Comparison of ENCODE assay signal across 9 cellular contexts in genomic region chr3:192408007-192408655, GRCh38.
DNase-seq lines count a peak whose midpoint lies in the region; ATAC-seq and TF ChIP-seq lines count a peak whose summit lies in the region.
"Had no signal": no experiment of that assay in that cellular context is flagged by ENCODE, and none has a peak within 500 bp of the region (broad histone marks: within the 10 kb centered on the region; RNA-seq: fewer than 3 reads in every experiment).

No MANE protein-coding gene starts in this region.

- H3K4me3 Mint-ChIP-seq in MCF 10A (ENCODE audit: unreplicated experiment) (peak overlapping the region; percentile 59), neural crest cell (peak overlapping the region; percentile 89)

- no peak overlapping the region for H3K9ac ChIP-seq in mammary epithelial cell (ENCODE audit: insufficient read depth, low read length)
- H3K9ac ChIP-seq: BLaER1 had no signal

- H3K79me2 ChIP-seq in mammary epithelial cell (ENCODE audit: insufficient read depth, low read length) = no peaks in the 10 kb centered on the region

- H3K27ac ChIP-seq in mammary epithelial cell (ENCODE audit: insufficient read depth, low read depth, low read length) (no peak overlapping the region), gastroesophageal sphincter (peak overlapping the region; percentile 44 to 90 (median 86))
- H3K27ac ChIP-seq: BLaER1 had no signal

- no TSS peak for BruUV-seq in MCF 10A (replicated peaks; lab: Mats Ljungman, UMichigan)
- no TSS peak for BruUV-seq in mammary epithelial cell (replicated peaks; lab: Mats Ljungman, UMichigan)

- ATAC-seq in gastroesophageal sphincter (peak; percentile 26), HG02973 (IDR thresholded peaks at IDR 0.05; ENCODE audit: unreplicated experiment) (no peak)

- H4K20me1 ChIP-seq in mammary epithelial cell (ENCODE audit: insufficient read depth, low read length) = no peaks in the 10 kb centered on the region
- H4K20me1 ChIP-seq: BLaER1 had no signal

- in situ Hi-C loops in mammary epithelial cell (cut with MboI; ENCODE audit: low sequenced_read_pairs in 2 of 2) = no loop called here

- no peak overlapping the region for H2AFZ ChIP-seq in mammary epithelial cell (ENCODE audit: low read depth, low read length)

- H3K27me3 Mint-ChIP-seq in MCF 10A (ENCODE audit: insufficient read depth, unreplicated experiment) (peaks cover 39% of the 10 kb centered on the region), neural crest cell (ENCODE audit: low read depth) (peaks cover 71% of the 10 kb centered on the region)

- H3K9me3 ChIP-seq in mammary epithelial cell (replicated peaks; ENCODE audit: insufficient read depth, low read length) (no peaks in the 10 kb centered on the region), gastroesophageal sphincter (no peaks in the 10 kb centered on the region)

- H3K36me3 Mint-ChIP-seq in MCF 10A (ENCODE audit: insufficient read depth, unreplicated experiment) (no peaks in the 10 kb centered on the region), neural crest cell (ENCODE audit: low read depth) (no peaks in the 10 kb centered on the region)

- CTCF ChIA-PET in MCF 10A (lab: Yijun Ruan, JAX) (no interaction called here), mammary epithelial cell (lab: Charles Lee; ENCODE audit: low non-redundant PET) (no interaction called here)

- dilution Hi-C loops in mammary epithelial cell (cut with HindIII; ENCODE audit: low sequenced_read_pairs) = no loop called here

- DNase-seq in MCF 10A (ENCODE audit: unreplicated experiment) = no peak
- DNase-seq in mammary epithelial cell = no peak
- DNase-seq in neural crest cell (ENCODE audit: low read depth, low spot score) = peak; percentile 40
- DNase-seq in H4 (ENCODE audit: low spot score) = no peak
- DNase-seq in DMS53 (lab: John Stamatoyannopoulos, UW) = no peak
- DNase-seq in NCI-H2081 (lab: John Stamatoyannopoulos, UW) = no peak

- no peak overlapping the region for H3K4me2 ChIP-seq in mammary epithelial cell (ENCODE audit: insufficient read depth, low read depth, low read length)
- H3K4me2 ChIP-seq: BLaER1 had no signal

- no peak for TF ChIP-seq EP300 in gastroesophageal sphincter (IDR thresholded peaks at IDR 0.05)

- no peak for TF ChIP-seq POLR2A in gastroesophageal sphincter (IDR thresholded peaks at IDR 0.05)

- H3K9me3 Mint-ChIP-seq in MCF 10A (ENCODE audit: unreplicated experiment) (no peaks in the 10 kb centered on the region), neural crest cell (no peaks in the 10 kb centered on the region)

- H3K27ac Mint-ChIP-seq in MCF 10A (ENCODE audit: low read depth, unreplicated experiment) (no peak overlapping the region), neural crest cell (ENCODE audit: unreplicated experiment) (no peak overlapping the region)

- intact Hi-C loops in MCF 10A (cut with micrococcal nuclease) = no loop called here
- intact Hi-C loops in mammary epithelial cell (cut with micrococcal nuclease) = no loop called here

- WGBS in mammary epithelial cell (ENCODE audit: low coverage, missing lambda C conversion rate) = 3% methylated on average over 17 of the region's 51 CpGs
- 0% methylated on average over 23 of the region's 51 CpGs; no CpG with 5 or more reads in 1 of the 2 donors for WGBS in gastroesophageal sphincter (ENCODE audit: low coverage in 1 of 2), 2 donors

- POLR2A ChIA-PET in MCF 10A (lab: Yijun Ruan, JAX) = no interaction called here

- H3K27me3 ChIP-seq in mammary epithelial cell (ENCODE audit: insufficient read depth, low read length) (peaks cover 31% of the 10 kb centered on the region), gastroesophageal sphincter (peaks cover 17% of the 10 kb centered on the region)
- H3K27me3 ChIP-seq: BLaER1 had no signal

- H3K4me3 ChIP-seq in mammary epithelial cell (replicated peaks in 1 of 3; ENCODE audit: insufficient read depth in 1 of 3, low read depth in 2 of 3, low read length in 3 of 3) (no peak overlapping the region), gastroesophageal sphincter (peak overlapping the region; percentile 67 to 70)
- H3K4me3 ChIP-seq: BLaER1 had no signal

- TF ChIP-seq CTCF in MCF 10A (IDR thresholded peaks at IDR 0.05; ENCODE audit: unreplicated experiment) (no peak), mammary epithelial cell (conservative IDR thresholded peaks at IDR 0.05 in 1 of 2, IDR thresholded peaks at IDR 0.05 in 1 of 2; ENCODE audit: extremely low read depth in 1 of 2, insufficient read depth in 1 of 2, low read depth in 1 of 2, low read length in 2 of 2) (no peak), gastroesophageal sphincter (IDR thresholded peaks at IDR 0.05) (peak in 2 of 4 experiments; percentile 15 to 47), neural crest cell (conservative IDR thresholded peaks at IDR 0.05) (no peak)

- H3K36me3 ChIP-seq in mammary epithelial cell (ENCODE audit: insufficient read depth, low read length) (no peaks in the 10 kb centered on the region), gastroesophageal sphincter (no peaks in the 10 kb centered on the region)
- H3K36me3 ChIP-seq: BLaER1 had no signal

- H3K4me1 ChIP-seq in mammary epithelial cell (ENCODE audit: insufficient read depth, low read length) = peaks cover 7% of the 10 kb centered on the region
- H3K4me1 ChIP-seq in gastroesophageal sphincter = peaks cover 0 to 49% (median 0%) of the 10 kb centered on the region in 3 donors
- H3K4me1 ChIP-seq: BLaER1 had no signal

- H3K4me1 Mint-ChIP-seq in MCF 10A (ENCODE audit: insufficient read depth, unreplicated experiment) (peaks cover 7% of the 10 kb centered on the region), neural crest cell (peaks cover 13% of the 10 kb centered on the region)

Comparison
In these comparisons a context has a peak if more than half of its experiments do, and no peak if none do; other contexts are left out.
1. H3K4me3 ChIP-seq: peak in gastroesophageal sphincter (2 of 2); none in mammary epithelial cell (0 of 3).